In the genomic region with DNA sequence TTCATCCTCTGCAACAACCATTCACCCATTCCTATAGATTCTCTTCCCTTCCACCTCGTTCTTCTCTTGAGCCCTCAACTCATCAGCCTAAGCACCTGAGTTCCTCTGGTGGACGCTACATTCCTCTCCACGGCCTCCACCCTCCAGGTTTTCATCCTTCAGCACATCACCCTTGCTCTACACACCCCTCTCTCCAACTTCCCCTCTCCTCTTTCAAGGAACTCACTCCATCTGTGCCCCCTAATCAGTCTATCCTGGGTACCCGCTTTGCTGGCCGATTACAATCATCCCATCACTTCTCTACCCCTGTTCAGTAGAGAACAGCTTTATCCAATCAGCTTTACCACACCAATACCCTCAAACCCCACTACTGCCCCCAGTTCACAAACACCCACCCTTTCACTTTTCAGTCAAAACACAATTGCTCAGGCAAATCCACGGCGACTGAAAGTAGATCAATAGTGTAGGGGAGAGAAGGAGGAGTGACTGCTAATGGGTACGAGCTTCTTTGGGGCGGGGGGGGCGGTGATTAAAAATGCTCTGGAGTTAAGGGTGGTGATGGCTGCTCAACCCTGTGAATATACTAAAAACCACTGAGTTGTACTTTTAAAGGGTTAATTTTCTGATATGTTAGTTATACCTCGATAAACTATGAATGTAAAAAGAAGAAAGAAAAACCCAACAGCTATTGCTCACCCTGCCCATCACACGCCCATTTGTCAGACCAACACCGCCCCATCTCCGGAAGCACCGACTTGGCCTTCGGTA, we compare ENCODE assay signal across 8 cellular contexts. TPM values are rescaled to one million over a fixed set of nuclear protein-coding genes. Genes with fewer than 3 reads are reported as not detected.
DNase-seq lines count a peak whose midpoint lies in the region; ATAC-seq lines count a peak whose summit lies in the region.

No MANE protein-coding gene starts in this region.

- DNase-seq in ureter (ENCODE audit: low spot score) = no peak

- H3K4me3 Mint-ChIP-seq in T-helper 1 cell treated with Interleukin-12 subunit alpha and Interleukin-12 subunit beta and Interleukin-4 antibody, amounts not matched to agents 30 μg/mL and 1 μg/mL, for 36 hours = peak overlapping the region; percentile 79

- H3K9me3 Mint-ChIP-seq in T-helper 1 cell treated with Interleukin-12 subunit alpha and Interleukin-12 subunit beta and Interleukin-4 antibody, amounts not matched to agents 30 μg/mL and 1 μg/mL, for 36 hours = no peaks in the 10 kb centered on the region

- ATAC-seq in GM18498 (IDR thresholded peaks at IDR 0.05; ENCODE audit: unreplicated experiment) (peak; percentile 43), HG02870 (IDR thresholded peaks at IDR 0.05; ENCODE audit: unreplicated experiment) (peak; percentile 35), GM19452 (IDR thresholded peaks at IDR 0.05; ENCODE audit: unreplicated experiment) (no peak)

- H3K27ac Mint-ChIP-seq in T-helper 1 cell treated with Interleukin-12 subunit alpha and Interleukin-12 subunit beta and Interleukin-4 antibody, amounts not matched to agents 30 μg/mL and 1 μg/mL, for 36 hours = peak overlapping the region; percentile 61

- no peak overlapping the region for H3K27ac ChIP-seq in duodenal mucosa (ENCODE audit: low read depth, low read length)
- H3K27ac ChIP-seq in mucosa of rectum (ENCODE audit: low read depth in 2 of 2, low read length in 2 of 2) = peak overlapping the region in 1 of 2 donors; percentile 80
- H3K27ac ChIP-seq in thymus (ENCODE audit: low read depth) = peak overlapping the region; percentile 78

- H3K4me3 ChIP-seq in duodenal mucosa (ENCODE audit: low read depth in 1 of 2, low read length in 2 of 2) = peak overlapping the region; percentile 87 to 95
- peak overlapping the region; percentile 84 to 94 for H3K4me3 ChIP-seq in mucosa of rectum (ENCODE audit: low read length in 2 of 2)
- H3K4me3 ChIP-seq in thymus (ENCODE audit: low read length) = peak overlapping the region; percentile 96

- H3K4me1 Mint-ChIP-seq in T-helper 1 cell treated with Interleukin-12 subunit alpha and Interleukin-12 subunit beta and Interleukin-4 antibody, amounts not matched to agents 30 μg/mL and 1 μg/mL, for 36 hours (ENCODE audit: low read depth) = peaks cover 26% of the 10 kb centered on the region

- WGBS in thymus = 21% methylated on average over 16 of the region's 16 CpGs

- H3K36me3 ChIP-seq in duodenal mucosa (ENCODE audit: control insufficient read depth in 1 of 2, insufficient read depth in 2 of 2, low read length in 2 of 2) = no peaks in the 10 kb centered on the region
- peaks cover 0 to 2% of the 10 kb centered on the region in 2 donors for H3K36me3 ChIP-seq in mucosa of rectum (ENCODE audit: control insufficient read depth in 2 of 2, insufficient read depth in 2 of 2, low read length in 2 of 2)
- no peaks in the 10 kb centered on the region for H3K36me3 ChIP-seq in thymus (ENCODE audit: control insufficient read depth, insufficient read depth)

- no peaks in the 10 kb centered on the region for H3K27me3 Mint-ChIP-seq in T-helper 1 cell treated with Interleukin-12 subunit alpha and Interleukin-12 subunit beta and Interleukin-4 antibody, amounts not matched to agents 30 μg/mL and 1 μg/mL, for 36 hours (ENCODE audit: low read depth)

- no peaks in the 10 kb centered on the region for H3K9me3 ChIP-seq in duodenal mucosa (ENCODE audit: control insufficient read depth in 1 of 2, low read length in 2 of 2)
- no peaks in the 10 kb centered on the region for H3K9me3 ChIP-seq in mucosa of rectum (ENCODE audit: control insufficient read depth in 2 of 2, low read length in 2 of 2)
- H3K9me3 ChIP-seq in thymus (ENCODE audit: control insufficient read depth) = no peaks in the 10 kb centered on the region

- H3K9ac ChIP-seq in duodenal mucosa (ENCODE audit: low read depth in 1 of 2, low read length in 2 of 2) (peak overlapping the region; percentile 81 to 85), mucosa of rectum (ENCODE audit: low read depth in 1 of 2, low read length in 2 of 2) (peak overlapping the region; percentile 81 to 92)

- peaks cover 22 to 25% of the 10 kb centered on the region in 2 donors for H3K4me1 ChIP-seq in duodenal mucosa (ENCODE audit: control insufficient read depth in 1 of 2, insufficient read depth in 2 of 2, low read length in 2 of 2)
- H3K4me1 ChIP-seq in mucosa of rectum (ENCODE audit: control insufficient read depth in 2 of 2, insufficient read depth in 2 of 2, low read length in 2 of 2) = peaks cover 4 to 11% of the 10 kb centered on the region in 2 donors
- peaks cover 6% of the 10 kb centered on the region for H3K4me1 ChIP-seq in thymus (ENCODE audit: control insufficient read depth, insufficient read depth, low read length)

- H3K27me3 ChIP-seq in duodenal mucosa (ENCODE audit: control insufficient read depth in 1 of 2, insufficient read depth in 2 of 2, low read length in 2 of 2) (no peaks in the 10 kb centered on the region), mucosa of rectum (ENCODE audit: control insufficient read depth in 2 of 2, insufficient read depth in 2 of 2, low read length in 2 of 2) (no peaks in the 10 kb centered on the region), thymus (ENCODE audit: control insufficient read depth, insufficient read depth) (no peaks in the 10 kb centered on the region)

- peaks cover 7% of the 10 kb centered on the region for H3K36me3 Mint-ChIP-seq in T-helper 1 cell treated with Interleukin-12 subunit alpha and Interleukin-12 subunit beta and Interleukin-4 antibody, amounts not matched to agents 30 μg/mL and 1 μg/mL, for 36 hours (ENCODE audit: low read depth)

RNA-seq across cellular contexts. Expression of gene DYM, which starts 0.9 kb away (rescaled TPM):
- polyA plus RNA-seq in thymus = 19.6 TPM
- total RNA-seq in ureter = 100 TPM

RNA-seq across cellular contexts. Expression of gene C18orf32, which starts 27.4 kb away (rescaled TPM):
- polyA plus RNA-seq in thymus = 95.3 TPM
- total RNA-seq in ureter = 37.9 TPM

RNA-seq across cellular contexts. Expression of gene RPL17, which starts 32.7 kb away (rescaled TPM):
- 3,762 TPM for polyA plus RNA-seq in thymus
- 1,759 TPM for total RNA-seq in ureter
